In genomic region chr10:116944911-116945310, GRCh38 we compare ENCODE assay signal across 21 cellular contexts.
"Had no signal": no experiment of that assay in that cellular context is flagged by ENCODE, and none has a peak within 500 bp of the region (broad histone marks: within the 10 kb centered on the region; RNA-seq: fewer than 3 reads in every experiment).

No MANE protein-coding gene starts in this region.

- DNase-seq: dermis blood vessel endothelial cell; effector CD8-positive, alpha-beta T cell; effector memory CD8-positive, alpha-beta T cell; endodermal cell; erythroblast; esophagus squamous epithelium; foreskin melanocyte; gastrocnemius medialis; glutamatergic neuron; head of caudate nucleus; heart right ventricle; hippocampal formation; left cardiac atrium; left lung; left ventricle myocardium superior; lower lobe of right lung; mesenchymal stem cell; midbrain had no signal

- H3K4me3 ChIP-seq: coronary artery, esophagus squamous epithelium, gastrocnemius medialis, heart right ventricle, left lung, lower lobe of right lung had no signal

- ATAC-seq: effector memory CD8-positive, alpha-beta T cell; esophagus mucosa; gastrocnemius medialis; heart right ventricle; left cardiac atrium; left lung; left ventricle myocardium superior; lower lobe of right lung had no signal

- H3K27ac ChIP-seq: coronary artery, epithelial cell of prostate, esophagus squamous epithelium, gastrocnemius medialis, heart right ventricle, left lung, lower lobe of right lung had no signal

- H3K9me3 ChIP-seq: esophagus squamous epithelium, gastrocnemius medialis, heart right ventricle, left lung, lower lobe of right lung had no signal

- H3K36me3 ChIP-seq: gastrocnemius medialis had no signal

- H3K27me3 ChIP-seq: esophagus squamous epithelium, gastrocnemius medialis, heart right ventricle, left lung had no signal

- H3K4me1 ChIP-seq: gastrocnemius medialis had no signal
